Comparison of ENCODE assay signal across 19 cellular contexts in the genomic region with DNA sequence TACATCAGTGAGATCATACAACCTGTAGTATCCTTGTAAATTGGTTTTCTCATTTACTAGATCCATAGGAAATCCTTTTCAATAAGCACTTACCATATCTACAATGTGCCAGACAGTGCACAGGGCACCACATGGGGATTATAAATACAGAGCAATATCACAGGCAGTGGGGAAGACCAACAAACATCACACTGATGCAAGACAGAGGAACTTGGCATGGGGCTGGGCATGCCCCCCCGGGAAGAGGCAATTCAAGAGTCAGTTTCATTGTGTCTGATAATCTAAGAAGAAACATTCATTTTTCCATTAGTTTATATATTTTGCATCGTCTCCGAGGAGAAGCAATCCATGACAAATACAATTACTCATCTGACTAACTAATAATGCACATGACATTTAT.
"Had no signal": no experiment of that assay in that cellular context is flagged by ENCODE, and none has a peak within 500 bp of the region (broad histone marks: within the 10 kb centered on the region; RNA-seq: fewer than 3 reads in every experiment).

No MANE protein-coding gene starts in this region.

- H3K9me3 Mint-ChIP-seq: central memory CD8-positive, alpha-beta T cell; immature natural killer cell; stimulated activated memory B cell treated with anti-CD40 and anti-IgM and Interleukin-4, amounts not matched to agents 10 μg/mL and 1 μg/mL and 100 μg/mL, for 72 hours had no signal

- H3K27me3 ChIP-seq: brain microvascular endothelial cell, gastrocnemius medialis, heart left ventricle, pancreas, thyroid gland had no signal

- FAIRE-seq: TTC549, urothelium cell line had no signal

- H3K4me1 ChIP-seq: pancreas, thyroid gland had no signal

- H3K9me3 ChIP-seq: gastrocnemius medialis, pancreas, thyroid gland had no signal

- H3K4me3 Mint-ChIP-seq: activated B cell treated with CpG ODN at 0.5 μM for 24 hours; central memory CD8-positive, alpha-beta T cell; immature natural killer cell; naive thymus-derived CD4-positive, alpha-beta T cell; stimulated activated memory B cell treated with anti-CD40 and anti-IgM and Interleukin-4, amounts not matched to agents 10 μg/mL and 1 μg/mL and 100 μg/mL, for 72 hours had no signal

- DNase-seq: activated B cell treated with CpG ODN at 0.5 μM for 24 hours; activated CD4-positive, alpha-beta T cell treated with anti-CD3 and anti-CD28 coated beads for 48 hours; activated CD8-positive, alpha-beta memory T cell treated with anti-CD3 and anti-CD28 coated beads for 24 hours; activated naive CD4-positive, alpha-beta T cell; anterior cingulate cortex; brain microvascular endothelial cell; effector CD8-positive, alpha-beta T cell; heart left ventricle; immature natural killer cell; lower lobe of right lung; naive thymus-derived CD4-positive, alpha-beta T cell; pancreas; T-helper 2 cell; thyroid gland had no signal

- H3K27ac Mint-ChIP-seq: activated B cell treated with CpG ODN at 0.5 μM for 24 hours; immature natural killer cell; naive thymus-derived CD4-positive, alpha-beta T cell; stimulated activated memory B cell treated with anti-CD40 and anti-IgM and Interleukin-4, amounts not matched to agents 10 μg/mL and 1 μg/mL and 100 μg/mL, for 72 hours had no signal

- H3K27me3 Mint-ChIP-seq: activated B cell treated with CpG ODN at 0.5 μM for 24 hours; central memory CD8-positive, alpha-beta T cell; naive thymus-derived CD4-positive, alpha-beta T cell; stimulated activated memory B cell treated with anti-CD40 and anti-IgM and Interleukin-4, amounts not matched to agents 10 μg/mL and 1 μg/mL and 100 μg/mL, for 72 hours had no signal

- H3K36me3 ChIP-seq: brain microvascular endothelial cell, gastrocnemius medialis, heart left ventricle, lower lobe of right lung, pancreas, thyroid gland had no signal

- H3K4me1 Mint-ChIP-seq: central memory CD8-positive, alpha-beta T cell; immature natural killer cell had no signal

- ATAC-seq: heart left ventricle; lower lobe of right lung; naive thymus-derived CD4-positive, alpha-beta T cell; stimulated activated memory B cell treated with anti-CD40 and anti-IgM and Interleukin-4, amounts not matched to agents 10 μg/mL and 1 μg/mL and 100 μg/mL, for 72 hours had no signal

- H3K4me3 ChIP-seq: gastrocnemius medialis, heart left ventricle, lower lobe of right lung, pancreas, thyroid gland had no signal

- H3K27ac ChIP-seq: brain microvascular endothelial cell, gastrocnemius medialis, lower lobe of right lung, pancreas, thyroid gland had no signal
